ENCODE assay signal across 8 cellular contexts in genomic region chr12:30754750-30755394, GRCh38. TPM values are rescaled to one million over a fixed set of nuclear protein-coding genes. Genes with fewer than 3 reads are reported as not detected.
DNase-seq lines count a peak whose midpoint lies in the region; ATAC-seq and TF ChIP-seq lines count a peak whose summit lies in the region.

CAPRIN2 (minus strand) TSS chr12:30754951; CDS start chr12:30753520, 1,431 bp downstream.

- H2AFZ ChIP-seq in mammary epithelial cell (ENCODE audit: low read depth, low read length), result peak within 1 kb of the TSS; percentile 97

- ATAC-seq in GM18909 (IDR thresholded peaks at IDR 0.05; ENCODE audit: poor library complexity, unreplicated experiment) (peak; percentile 94), HG03159 (IDR thresholded peaks at IDR 0.05; ENCODE audit: unreplicated experiment) (peak; percentile 90)

- DNase-seq in AG08395 (ENCODE audit: low spot score) (peak; percentile 93), NCI-H2196 treated with DMSO at 0.1 percent for 48 hours (lab: John Stamatoyannopoulos, UW; ENCODE audit: unreplicated experiment) (peak; percentile 96), WERI-Rb-1 (peak; percentile 96), mammary epithelial cell (peak; percentile 96)

- intact Hi-C loops in mammary epithelial cell (cut with micrococcal nuclease), result loop anchor here (1.0 to 5.0 kb wide), 4 partner anchors 40 to 60 kb away; partner anchors contain the start of gene IPO8

- H3K27me3 ChIP-seq in WERI-Rb-1 (ENCODE audit: insufficient read depth, low read depth, severe bottlenecking), result no peaks in the 10 kb centered on the region
- H3K27me3 ChIP-seq in mammary epithelial cell (ENCODE audit: insufficient read depth, low read length), result no peaks in the 10 kb centered on the region
- H3K27me3 ChIP-seq in iPS-20b (ENCODE audit: insufficient read depth, low read length), result no peaks in the 10 kb centered on the region

- H3K4me1 ChIP-seq in mammary epithelial cell (ENCODE audit: insufficient read depth, low read length) (peaks cover 17% of the 10 kb centered on the region), iPS-20b (ENCODE audit: insufficient read depth, low read length) (peaks cover 17% of the 10 kb centered on the region)

- peak within 1 kb of the TSS; percentile 75 for H3K4me3 ChIP-seq in WERI-Rb-1 (ENCODE audit: low read depth, low read length)
- H3K4me3 ChIP-seq in mammary epithelial cell (replicated peaks in 1 of 3; ENCODE audit: insufficient read depth in 1 of 3, low read depth in 2 of 3, low read length in 3 of 3), result peak within 1 kb of the TSS; percentile 84 to 94 (median 86)
- peak within 1 kb of the TSS; percentile 93 for H3K4me3 ChIP-seq in iPS-20b (ENCODE audit: low read length)
- peak within 1 kb of the TSS; percentile 49 to 95 (median 80) for H3K4me3 ChIP-seq in skin epidermis

- H3K9me3 ChIP-seq in WERI-Rb-1 (ENCODE audit: severe bottlenecking), result no peaks in the 10 kb centered on the region
- no peaks in the 10 kb centered on the region for H3K9me3 ChIP-seq in mammary epithelial cell (replicated peaks; ENCODE audit: insufficient read depth, low read length)
- no peaks in the 10 kb centered on the region for H3K9me3 ChIP-seq in iPS-20b (ENCODE audit: insufficient read depth, low read depth, low read length)

- H3K36me3 ChIP-seq in WERI-Rb-1 (no peaks in the 10 kb centered on the region), mammary epithelial cell (ENCODE audit: insufficient read depth, low read length) (no peaks in the 10 kb centered on the region), iPS-20b (ENCODE audit: insufficient read depth, low read depth, low read length) (peaks cover 16% of the 10 kb centered on the region)

- no peaks in the 10 kb centered on the region for H4K20me1 ChIP-seq in mammary epithelial cell (ENCODE audit: insufficient read depth, low read length)

- WGBS in mammary epithelial cell (ENCODE audit: low coverage, missing lambda C conversion rate), result 1% methylated on average over 15 of the region's 72 CpGs

- peak within 1 kb of the TSS; percentile 87 for H3K4me2 ChIP-seq in mammary epithelial cell (ENCODE audit: insufficient read depth, low read depth, low read length)

- TF ChIP-seq CTCF in WERI-Rb-1 (IDR thresholded peaks at IDR 0.05; ENCODE audit: low read depth, low read length), result peak; percentile 46
- TF ChIP-seq CTCF in mammary epithelial cell (conservative IDR thresholded peaks at IDR 0.05 in 1 of 2, IDR thresholded peaks at IDR 0.05 in 1 of 2; ENCODE audit: extremely low read depth in 1 of 2, insufficient read depth in 1 of 2, low read depth in 1 of 2, low read length in 2 of 2), result peak; percentile 2 to 53

- H3K9ac ChIP-seq in mammary epithelial cell (ENCODE audit: insufficient read depth, low read length) (peak within 1 kb of the TSS; percentile 61), iPS-20b (ENCODE audit: low read depth, low read length) (peak within 1 kb of the TSS; percentile 86; the same call in 1 of the 2 replicates)

- H3K27ac ChIP-seq in WERI-Rb-1 (peak within 1 kb of the TSS; percentile 75), mammary epithelial cell (ENCODE audit: insufficient read depth, low read depth, low read length) (peak within 1 kb of the TSS; percentile 39), iPS-20b (ENCODE audit: low read length) (peak within 1 kb of the TSS; percentile 45), skin epidermis (peak within 1 kb of the TSS; percentile 45 to 91 (median 84))

- dilution Hi-C loops in mammary epithelial cell (cut with HindIII; ENCODE audit: low sequenced_read_pairs), result no loop called here

- CTCF ChIA-PET in mammary epithelial cell (lab: Charles Lee; ENCODE audit: low non-redundant PET), result interaction anchor here (0.6 kb wide), 1 partner anchor 60 kb away, joined by 3 read pairs; no protein-coding TSS in a partner anchor

- in situ Hi-C loops in mammary epithelial cell (cut with MboI; ENCODE audit: low sequenced_read_pairs in 2 of 2), result no loop called here

- H3K79me2 ChIP-seq in mammary epithelial cell (ENCODE audit: insufficient read depth, low read length), result peaks cover 43% of the 10 kb centered on the region

- no TSS peak for BruUV-seq in mammary epithelial cell (replicated peaks; lab: Mats Ljungman, UMichigan)

RNA-seq across cellular contexts. Expression of gene CAPRIN2, which starts in this region (rescaled TPM):
- 10 to 100 TPM; 17.2 to 38.0 TPM for total RNA-seq in mammary epithelial cell
- 10.7 TPM for polyA plus RNA-seq in mammary epithelial cell
- polyA minus RNA-seq in mammary epithelial cell, result 1.7 TPM

Comparison
In these comparisons a context has a peak if more than half of its experiments do, and no peak if none do; other contexts are left out.
1. Peak in every context shown above with its lines: DNase-seq, ATAC-seq, H3K4me3 ChIP-seq and H3K27ac ChIP-seq.